25 cellular contexts compared by ENCODE assay signal in genomic region chr2:219985017-219985416, GRCh38.
"Had no signal": no experiment of that assay in that cellular context is flagged by ENCODE, and none has a peak within 500 bp of the region (broad histone marks: within the 10 kb centered on the region; RNA-seq: fewer than 3 reads in every experiment).

No MANE protein-coding gene starts in this region.

- H3K4me3 ChIP-seq: K562 had no signal

- H3K9me3 ChIP-seq: SK-N-SH had no signal

- H3K9ac ChIP-seq: KMS-11, SK-N-SH had no signal

- FAIRE-seq: HTR-8/SVneo, K562 had no signal

- DNase-seq: Kasumi-1, MM.1S, NCI-H1092 treated with DMSO at 0.1 percent for 48 hours, NCI-H1436, NCI-H187, NCI-H2029, NCI-H2081 treated with DMSO at 0.1 percent for 48 hours, NCI-H2171, NCI-H226, NCI-H446, NCI-H510A, NCI-H524 treated with DMSO at 0.1 percent for 48 hours, NCI-H69, NCI-H774, PC-3, SHP77, SK-N-SH, SW 1271, T-cell had no signal

- H3K27ac ChIP-seq: HL-60, KMS-11, RWPE1 had no signal

- ATAC-seq: K562, Panc1, T-cell had no signal
